32 cellular contexts compared by ENCODE assay signal in genomic region chr15:69661446-69661845, GRCh38.
"Had no signal": no experiment of that assay in that cellular context is flagged by ENCODE, and none has a peak within 500 bp of the region (broad histone marks: within the 10 kb centered on the region; RNA-seq: fewer than 3 reads in every experiment).

No MANE protein-coding gene starts in this region.

- H3K36me3 Mint-ChIP-seq: activated naive CD4-positive, alpha-beta T cell treated with anti-CD3 and anti-CD28 coated beads, Interleukin-2, amount 50 U/mL, for 72 hours had no signal

- H3K27me3 ChIP-seq: body of pancreas, breast epithelium had no signal

- ATAC-seq: activated naive CD4-positive, alpha-beta T cell treated with anti-CD3 and anti-CD28 coated beads, Interleukin-2, amount 50 U/mL, for 72 hours; body of pancreas; PC-3 had no signal

- H3K4me3 Mint-ChIP-seq: activated B cell treated with CpG ODN at 0.5 μM for 24 hours; activated CD4-positive, alpha-beta memory T cell treated with anti-CD3 and anti-CD28 coated beads, Interleukin-2, amount 10 ng/mL, durations not matched to agents 7 days and 5 days; activated naive CD4-positive, alpha-beta T cell treated with anti-CD3 and anti-CD28 coated beads for 36 hours; activated T-helper 1 cell treated with anti-CD3 and anti-CD28 coated beads, Interleukin-12 subunit alpha, Interleukin-12 subunit beta, Interleukin-2, Interleukin-4 antibody, amounts not matched to agents 30 ng/mL and 10 ng/mL and 1 ng/mL, durations not matched to agents 14 hours and 24 hours and 36 hours had no signal

- H3K4me1 ChIP-seq: body of pancreas, breast epithelium had no signal

- H3K27ac Mint-ChIP-seq: activated B cell treated with CpG ODN at 0.5 μM for 24 hours; activated CD4-positive, alpha-beta memory T cell treated with anti-CD3 and anti-CD28 coated beads, Interleukin-2, amount 10 ng/mL, durations not matched to agents 7 days and 5 days; activated naive CD4-positive, alpha-beta T cell treated with anti-CD3 and anti-CD28 coated beads for 36 hours; activated naive CD4-positive, alpha-beta T cell treated with anti-CD3 and anti-CD28 coated beads, Interleukin-2, amount 50 U/mL, for 72 hours; activated T-helper 1 cell treated with anti-CD3 and anti-CD28 coated beads, Interleukin-12 subunit alpha, Interleukin-12 subunit beta, Interleukin-2, Interleukin-4 antibody, amounts not matched to agents 30 ng/mL and 10 ng/mL and 1 ng/mL, durations not matched to agents 14 hours and 24 hours and 36 hours had no signal

- H3K9me3 Mint-ChIP-seq: activated B cell treated with CpG ODN at 0.5 μM for 24 hours; activated CD4-positive, alpha-beta memory T cell treated with anti-CD3 and anti-CD28 coated beads, Interleukin-2, amount 10 ng/mL, durations not matched to agents 7 days and 5 days; activated naive CD4-positive, alpha-beta T cell treated with anti-CD3 and anti-CD28 coated beads for 36 hours; activated naive CD4-positive, alpha-beta T cell treated with anti-CD3 and anti-CD28 coated beads, Interleukin-2, amount 50 U/mL, for 72 hours; activated T-helper 1 cell treated with anti-CD3 and anti-CD28 coated beads, Interleukin-12 subunit alpha, Interleukin-12 subunit beta, Interleukin-2, Interleukin-4 antibody, amounts not matched to agents 30 ng/mL and 10 ng/mL and 1 ng/mL, durations not matched to agents 14 hours and 24 hours and 36 hours had no signal

- H3K9me3 ChIP-seq: adrenal gland, body of pancreas, breast epithelium had no signal

- H3K4me3 ChIP-seq: adrenal gland, body of pancreas, breast epithelium had no signal

- H3K27ac ChIP-seq: adrenal gland, body of pancreas, breast epithelium, VCaP had no signal

- H3K36me3 ChIP-seq: adrenal gland, breast epithelium had no signal

- DNase-seq: activated B cell treated with CpG ODN at 0.5 μM for 24 hours; activated CD4-positive, alpha-beta memory T cell treated with anti-CD3 and anti-CD28 coated beads, Interleukin-2, amount 10 ng/mL, durations not matched to agents 7 days and 5 days; activated CD4-positive, alpha-beta T cell treated with anti-CD3 and anti-CD28 coated beads for 4 hours; activated CD4-positive, CD25-positive, alpha-beta regulatory T cell treated with anti-CD3 and anti-CD28 coated beads, Interleukin-2, amount 50 U/mL, for 72 hours; activated gamma-delta T cell treated with Interleukin-2 at 50 U/mL for 16 hours; activated naive CD4-positive, alpha-beta T cell treated with anti-CD3 and anti-CD28 coated beads for 36 hours; activated T-cell treated with anti-CD3 and anti-CD28 coated beads, Interleukin-2, amount 50 U/mL, for 1 hour; caudate nucleus; cerebellar nuclear complex; MM.1S; NCI-H1092; NCI-H1417; NCI-H187 treated with DMSO at 0.1 percent for 48 hours; NCI-H2081; NCI-H510A; NCI-H526; NCI-H748 treated with DMSO at 0.1 percent for 48 hours; NK-92 treated with Interleukin-12 subunit alpha and Interleukin-12 subunit beta, amount 100 ng/mL, for 24 hours; PC-3; Right ventricle myocardium superior; SW 1271; T-helper 1 cell; T-helper 2 cell; T-helper 9 cell had no signal

- FAIRE-seq: astrocyte, RCC 7860 had no signal
